24 cellular contexts compared by ENCODE assay signal in the genomic region with DNA sequence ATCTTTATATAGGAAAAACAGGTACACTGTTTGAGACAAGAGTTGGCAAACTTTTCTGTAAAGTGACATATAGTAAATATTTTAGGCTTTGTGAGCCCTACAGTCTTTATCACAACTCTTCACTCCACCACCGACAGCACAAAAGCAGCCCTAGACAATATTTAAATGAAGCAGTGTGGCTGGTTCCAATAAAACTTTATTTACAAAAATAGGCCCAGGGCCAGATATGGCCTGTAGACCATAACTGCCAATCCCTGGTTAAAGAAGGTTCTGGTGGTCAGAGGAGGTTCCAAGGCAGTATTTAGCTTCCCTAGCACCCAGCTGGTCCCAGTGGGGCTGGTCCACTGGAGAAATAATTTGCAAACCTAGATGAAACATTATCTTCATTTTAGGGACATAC. TPM values are rescaled to one million over a fixed set of nuclear protein-coding genes. Genes with fewer than 3 reads are reported as not detected.
A peak's percentile ranks its signal among the peaks of the same experiment; 100 is the strongest.
DNase-seq lines count a peak whose midpoint lies in the region; ATAC-seq and TF ChIP-seq lines count a peak whose summit lies in the region.
"Had no signal": no experiment of that assay in that cellular context is flagged by ENCODE, and none has a peak within 500 bp of the region (broad histone marks: within the 10 kb centered on the region; RNA-seq: fewer than 3 reads in every experiment).

No MANE protein-coding gene starts in this region.

- no peaks in the 10 kb centered on the region for H3K27me3 Mint-ChIP-seq in activated CD4-positive, alpha-beta memory T cell treated with anti-CD3 and anti-CD28 coated beads for 36 hours
- peaks cover 7% of the 10 kb centered on the region for H3K27me3 Mint-ChIP-seq in activated CD4-positive, alpha-beta memory T cell treated with anti-CD3 and anti-CD28 coated beads, Interleukin-2, amount 10 ng/mL, durations not matched to agents 7 days and 5 days
- H3K27me3 Mint-ChIP-seq in naive thymus-derived CD4-positive, alpha-beta T cell = peaks cover 0 to 7% (median 0%) of the 10 kb centered on the region in 5 donors

- DNase-seq in activated CD4-positive, alpha-beta memory T cell treated with anti-CD3 and anti-CD28 coated beads for 36 hours = no peak
- no peak for DNase-seq in activated CD4-positive, alpha-beta memory T cell treated with anti-CD3 and anti-CD28 coated beads, Interleukin-2, amount 10 ng/mL, durations not matched to agents 7 days and 5 days
- DNase-seq in OCI-LY7 (ENCODE audit: low spot score) = no peak
- no peak for DNase-seq in naive thymus-derived CD4-positive, alpha-beta T cell
- no peak for DNase-seq in anterior cingulate cortex (lab: John Stamatoyannopoulos, UW)
- no peak for DNase-seq in occipital lobe (lab: John Stamatoyannopoulos, UW)
- DNase-seq in amygdala (lab: John Stamatoyannopoulos, UW) = no peak
- DNase-seq: activated CD4-positive, alpha-beta T cell treated with anti-CD3 and anti-CD28 coated beads, Interleukin-2, amount 10 ng/mL, durations not matched to agents 24 days and 14 days; activated T-cell treated with anti-CD3 and anti-CD28 coated beads, Interleukin-2, amount 50 U/mL, for 48 hours; amniotic stem cell; C1 segment of cervical spinal cord; dermis blood vessel endothelial cell; gastrocnemius medialis; GDM1; hypothalamus; islet precursor cell; MG63; NCI-H1436; right cardiac atrium had no signal

- no peak overlapping the region for H2AFZ ChIP-seq in OCI-LY7 (ENCODE audit: low read length)

- peak overlapping the region in 5 of 11 experiments; percentile 20 to 82 (median 78); a peak in 8 of 22 replicates for H3K27ac ChIP-seq in BLaER1 treated with 17β-estradiol and CSF1 and Interleukin-3, amounts not matched to agents 10 nM and 100 nM
- H3K27ac ChIP-seq in OCI-LY7 (ENCODE audit: low read depth, low read length, poor library complexity, severe bottlenecking) = peak overlapping the region; percentile 79
- H3K27ac ChIP-seq in naive thymus-derived CD4-positive, alpha-beta T cell (ENCODE audit: low read depth, low read length) = peak overlapping the region; percentile 65
- H3K27ac ChIP-seq: A549, gastrocnemius medialis, thoracic aorta had no signal

- H3K4me3 Mint-ChIP-seq in activated CD4-positive, alpha-beta memory T cell treated with anti-CD3 and anti-CD28 coated beads for 36 hours = no peak overlapping the region
- H3K4me3 Mint-ChIP-seq in activated CD4-positive, alpha-beta memory T cell treated with anti-CD3 and anti-CD28 coated beads, Interleukin-2, amount 10 ng/mL, durations not matched to agents 7 days and 5 days = no peak overlapping the region
- H3K4me3 Mint-ChIP-seq in naive thymus-derived CD4-positive, alpha-beta T cell = peak overlapping the region; percentile 35 to 99 (median 94)

- intact Hi-C loops in activated CD4-positive, alpha-beta memory T cell treated with anti-CD3 and anti-CD28 coated beads for 36 hours (cut with micrococcal nuclease) = loop anchor here (5.0 kb wide), 1 partner anchor 188 kb away; no protein-coding TSS in a partner anchor
- intact Hi-C loops in OCI-LY7 (cut with micrococcal nuclease; ENCODE audit: unreplicated experiment) = no loop called here
- intact Hi-C loops in naive thymus-derived CD4-positive, alpha-beta T cell (cut with micrococcal nuclease) = no loop called here

- H3K4me1 ChIP-seq in BLaER1 treated with 17β-estradiol and CSF1 and Interleukin-3, amounts not matched to agents 10 nM and 100 nM = peaks cover 30 to 84% (median 75%) of the 10 kb centered on the region in 10 experiments
- H3K4me1 ChIP-seq in OCI-LY7 (ENCODE audit: insufficient read depth, low read length, poor library complexity, severe bottlenecking) = peaks cover 57% of the 10 kb centered on the region
- H3K4me1 ChIP-seq in naive thymus-derived CD4-positive, alpha-beta T cell (ENCODE audit: control insufficient read depth in 2 of 2, insufficient read depth in 2 of 2, low read length in 2 of 2) = peaks cover 54 to 63% of the 10 kb centered on the region in 2 donors

- no TSS peak for BruUV-seq in OCI-LY7 (replicated peaks; lab: Mats Ljungman, UMichigan)

- H3K9me3 ChIP-seq in BLaER1 treated with 17β-estradiol and CSF1 and Interleukin-3, amounts not matched to agents 10 nM and 100 nM (replicated peaks in 1 of 11) = peaks cover 0 to 9% (median 0%) of the 10 kb centered on the region in 11 experiments; a peak in 5 of 22 replicates
- peaks cover 9% of the 10 kb centered on the region; the same call in 1 of the 2 replicates for H3K9me3 ChIP-seq in OCI-LY7 (ENCODE audit: low read length)
- H3K9me3 ChIP-seq in naive thymus-derived CD4-positive, alpha-beta T cell (ENCODE audit: control insufficient read depth in 2 of 3, low read length in 3 of 3) = no peaks in the 10 kb centered on the region
- H3K9me3 ChIP-seq: A549, gastrocnemius medialis, MG63, thoracic aorta had no signal

- H3K27me3 ChIP-seq in BLaER1 treated with 17β-estradiol and CSF1 and Interleukin-3, amounts not matched to agents 10 nM and 100 nM = no peaks in the 10 kb centered on the region
- no peaks in the 10 kb centered on the region for H3K27me3 ChIP-seq in naive thymus-derived CD4-positive, alpha-beta T cell (ENCODE audit: control insufficient read depth in 2 of 2, insufficient read depth in 2 of 2, low read length in 2 of 2)

- H3K27ac Mint-ChIP-seq in activated CD4-positive, alpha-beta memory T cell treated with anti-CD3 and anti-CD28 coated beads for 36 hours = peak overlapping the region; percentile 76
- no peak overlapping the region for H3K27ac Mint-ChIP-seq in activated CD4-positive, alpha-beta memory T cell treated with anti-CD3 and anti-CD28 coated beads, Interleukin-2, amount 10 ng/mL, durations not matched to agents 7 days and 5 days
- H3K27ac Mint-ChIP-seq in naive thymus-derived CD4-positive, alpha-beta T cell = peak overlapping the region; percentile 9 to 92 (median 75)

- H3K9me3 Mint-ChIP-seq in activated CD4-positive, alpha-beta memory T cell treated with anti-CD3 and anti-CD28 coated beads for 36 hours = no peaks in the 10 kb centered on the region
- H3K9me3 Mint-ChIP-seq in activated CD4-positive, alpha-beta memory T cell treated with anti-CD3 and anti-CD28 coated beads, Interleukin-2, amount 10 ng/mL, durations not matched to agents 7 days and 5 days = no peaks in the 10 kb centered on the region
- H3K9me3 Mint-ChIP-seq in naive thymus-derived CD4-positive, alpha-beta T cell = peaks cover 0 to 7% (median 0%) of the 10 kb centered on the region in 11 donors

- H4K20me1 ChIP-seq in BLaER1 treated with 17β-estradiol and CSF1 and Interleukin-3, amounts not matched to agents 10 nM and 100 nM = peaks cover 0 to 68% (median 51%) of the 10 kb centered on the region in 11 experiments; a peak in 16 of 22 replicates
- peaks cover 15% of the 10 kb centered on the region; the same call in 1 of the 2 replicates for H4K20me1 ChIP-seq in OCI-LY7 (ENCODE audit: insufficient read depth, low read length)

- H3K4me2 ChIP-seq in BLaER1 treated with 17β-estradiol and CSF1 and Interleukin-3, amounts not matched to agents 10 nM and 100 nM = peak overlapping the region in 9 of 11 experiments; percentile 88 to 98 (median 92); a peak in 17 of 22 replicates
- H3K4me2 ChIP-seq in OCI-LY7 (ENCODE audit: low read length) = peak overlapping the region; percentile 94
- H3K4me2 ChIP-seq: A549 had no signal

- POLR2A ChIA-PET in activated CD4-positive, alpha-beta memory T cell treated with anti-CD3 and anti-CD28 coated beads for 36 hours (lab: Charles Lee) = interaction anchor here (1.3 to 6.7 kb wide), 3 partner anchors 10 to 52 kb away, joined by 4 to 69 read pairs (median 4); partner anchors contain the start of gene SLC35B1
- POLR2A ChIA-PET in activated CD4-positive, alpha-beta memory T cell treated with anti-CD3 and anti-CD28 coated beads, Interleukin-2, amount 10 ng/mL, durations not matched to agents 7 days and 5 days (lab: Charles Lee) = interaction anchor here (2.0 to 11.0 kb wide), 6 partner anchors 8 to 52 kb away, joined by 5 to 196 read pairs (median 55); partner anchors contain the start of genes KAT7 and SLC35B1
- POLR2A ChIA-PET in OCI-LY7 (lab: Charles Lee) = interaction anchor here (1.9 to 9.3 kb wide), 3 partner anchors 12 to 23 kb away, joined by 9 to 124 read pairs (median 71); no protein-coding TSS in a partner anchor
- POLR2A ChIA-PET in naive thymus-derived CD4-positive, alpha-beta T cell (lab: Charles Lee) = interaction anchor here (1.2 to 12.2 kb wide), 6 partner anchors 10 to 57 kb away, joined by 3 to 318 read pairs (median 6); partner anchors contain the start of genes KAT7 and SLC35B1

- peaks cover 8 to 66% (median 53%) of the 10 kb centered on the region in 11 experiments; a peak in 19 of 22 replicates for H3K36me3 ChIP-seq in BLaER1 treated with 17β-estradiol and CSF1 and Interleukin-3, amounts not matched to agents 10 nM and 100 nM
- peaks cover 39% of the 10 kb centered on the region for H3K36me3 ChIP-seq in OCI-LY7 (ENCODE audit: insufficient read depth, low read length)
- peaks cover 0 to 18% (median under 1%) of the 10 kb centered on the region in 3 experiments for H3K36me3 ChIP-seq in naive thymus-derived CD4-positive, alpha-beta T cell (ENCODE audit: control insufficient read depth in 2 of 3, insufficient read depth in 3 of 3, low read length in 3 of 3)
- H3K36me3 ChIP-seq: gastrocnemius medialis, MG63 had no signal

- peaks cover 81% of the 10 kb centered on the region for H3K79me2 ChIP-seq in OCI-LY7 (ENCODE audit: insufficient read depth, low read depth, low read length)

- TF ChIP-seq CTCF in OCI-LY7 (conservative IDR thresholded peaks at IDR 0.05; ENCODE audit: low read length) = no peak

- no peaks in the 10 kb centered on the region for H3K9me2 ChIP-seq in OCI-LY7 (ENCODE audit: insufficient read depth, low read length)

- peaks cover 78% of the 10 kb centered on the region for H3K4me1 Mint-ChIP-seq in activated CD4-positive, alpha-beta memory T cell treated with anti-CD3 and anti-CD28 coated beads for 36 hours (ENCODE audit: low read depth)
- H3K4me1 Mint-ChIP-seq in activated CD4-positive, alpha-beta memory T cell treated with anti-CD3 and anti-CD28 coated beads, Interleukin-2, amount 10 ng/mL, durations not matched to agents 7 days and 5 days = peaks cover 77% of the 10 kb centered on the region
- peaks cover 62 to 80% (median 78%) of the 10 kb centered on the region in 7 donors for H3K4me1 Mint-ChIP-seq in naive thymus-derived CD4-positive, alpha-beta T cell

- ATAC-seq in naive thymus-derived CD4-positive, alpha-beta T cell = no peak
- ATAC-seq: A549, gastrocnemius medialis, right cardiac atrium, Right ventricle myocardium inferior had no signal

- H3K9ac ChIP-seq in BLaER1 treated with 17β-estradiol and CSF1 and Interleukin-3, amounts not matched to agents 10 nM and 100 nM = peak overlapping the region in 2 of 11 experiments; percentile 3 to 87; a peak in 1 of 22 replicates

- peaks cover 7% of the 10 kb centered on the region for H3K36me3 Mint-ChIP-seq in activated CD4-positive, alpha-beta memory T cell treated with anti-CD3 and anti-CD28 coated beads for 36 hours
- peaks cover 47% of the 10 kb centered on the region for H3K36me3 Mint-ChIP-seq in activated CD4-positive, alpha-beta memory T cell treated with anti-CD3 and anti-CD28 coated beads, Interleukin-2, amount 10 ng/mL, durations not matched to agents 7 days and 5 days (ENCODE audit: low read depth)
- peaks cover 0 to 25% (median 12%) of the 10 kb centered on the region in 5 donors for H3K36me3 Mint-ChIP-seq in naive thymus-derived CD4-positive, alpha-beta T cell

- peak overlapping the region in 2 of 10 experiments; percentile 79 to 88; a peak in 4 of 20 replicates for H3K4me3 ChIP-seq in BLaER1 treated with 17β-estradiol and CSF1 and Interleukin-3, amounts not matched to agents 10 nM and 100 nM
- peak overlapping the region; percentile 87 for H3K4me3 ChIP-seq in OCI-LY7 (ENCODE audit: low read depth, low read length, poor library complexity, severe bottlenecking)
- no peak overlapping the region for H3K4me3 ChIP-seq in naive thymus-derived CD4-positive, alpha-beta T cell (ENCODE audit: low read length)
- H3K4me3 ChIP-seq: A549, gastrocnemius medialis, lung, MG63, thoracic aorta had no signal

- CTCF ChIA-PET in activated CD4-positive, alpha-beta memory T cell treated with anti-CD3 and anti-CD28 coated beads for 36 hours (lab: Charles Lee) = interaction anchor here (1.0 to 5.4 kb wide), 3 partner anchors 12 to 64 kb away, joined by 4 to 43 read pairs (median 5); no protein-coding TSS in a partner anchor
- CTCF ChIA-PET in activated CD4-positive, alpha-beta memory T cell treated with anti-CD3 and anti-CD28 coated beads, Interleukin-2, amount 10 ng/mL, durations not matched to agents 7 days and 5 days (lab: Charles Lee) = interaction anchor here (1.0 to 5.1 kb wide), 2 partner anchors 51 to 190 kb away, joined by 3 to 38 read pairs; partner anchors contain the start of gene SLC35B1
- CTCF ChIA-PET in OCI-LY7 (lab: Charles Lee; ENCODE audit: unreplicated experiment) = no interaction called here
- CTCF ChIA-PET in naive thymus-derived CD4-positive, alpha-beta T cell (lab: Charles Lee) = interaction anchor here (0.7 to 2.8 kb wide), 3 partner anchors 13 to 65 kb away, joined by 3 to 16 read pairs (median 5); partner anchors contain the start of gene SLC35B1

RNA-seq across cellular contexts. Expression of gene FAM117A, which starts 3.6 kb away (rescaled TPM):
- 10 to 100 TPM; 20.9 to 21.6 TPM for total RNA-seq in activated CD4-positive, alpha-beta memory T cell treated with anti-CD3 and anti-CD28 coated beads for 36 hours
- 10 to 100 TPM; 61.0 to 62.0 TPM for total RNA-seq in activated CD4-positive, alpha-beta memory T cell treated with anti-CD3 and anti-CD28 coated beads, Interleukin-2, amount 10 ng/mL, durations not matched to agents 7 days and 5 days
- 29.9 and 40.4 TPM in 2 replicates for total RNA-seq in OCI-LY7 (2014; rRNA removed; shearing (Covaris generic))
- total RNA-seq in OCI-LY7 (2022) (44.3 and 45.2 TPM in 2 replicates), occipital lobe (0.62 TPM)
- total RNA-seq in naive thymus-derived CD4-positive, alpha-beta T cell = 10 to 100 TPM; 31.8 to 99.1 (median 58.5) TPM
- 10 to 100 TPM; 47.2 to 59.0 TPM for polyA plus RNA-seq in naive thymus-derived CD4-positive, alpha-beta T cell

RNA-seq across cellular contexts. Expression of gene KAT7, which starts 28.2 kb away (rescaled TPM):
- total RNA-seq in activated CD4-positive, alpha-beta memory T cell treated with anti-CD3 and anti-CD28 coated beads for 36 hours = 10 to 100 TPM; 60.5 to 65.8 TPM
- total RNA-seq in activated CD4-positive, alpha-beta memory T cell treated with anti-CD3 and anti-CD28 coated beads, Interleukin-2, amount 10 ng/mL, durations not matched to agents 7 days and 5 days = 10 to 100 TPM; 79.8 to 80.2 TPM
- 41.0 and 43.3 TPM in 2 replicates for total RNA-seq in OCI-LY7 (2014; rRNA removed; shearing (Covaris generic))
- total RNA-seq in OCI-LY7 (2022) = 70.3 and 76.8 TPM in 2 replicates
- total RNA-seq in naive thymus-derived CD4-positive, alpha-beta T cell = 100 to 1,000 TPM in 4 of 5 experiments, 10 to 100 TPM in 1; 85.6 to 195 (median 132) TPM
- polyA plus RNA-seq in naive thymus-derived CD4-positive, alpha-beta T cell = 10 to 100 TPM; 39.2 to 54.8 TPM
- total RNA-seq in occipital lobe = 49.0 TPM

RNA-seq across cellular contexts. Expression of gene SLC35B1, which starts 52.5 kb away (rescaled TPM):
- 10 to 100 TPM; 48.3 to 54.1 TPM for total RNA-seq in activated CD4-positive, alpha-beta memory T cell treated with anti-CD3 and anti-CD28 coated beads for 36 hours
- total RNA-seq in activated CD4-positive, alpha-beta memory T cell treated with anti-CD3 and anti-CD28 coated beads, Interleukin-2, amount 10 ng/mL, durations not matched to agents 7 days and 5 days = 10 to 100 TPM; 50.4 TPM
- total RNA-seq in OCI-LY7 (2014; rRNA removed; shearing (Covaris generic)) = 38.1 and 51.2 TPM in 2 replicates
- total RNA-seq in OCI-LY7 (2022) (48.9 and 51.4 TPM in 2 replicates), occipital lobe (39.0 TPM)
- total RNA-seq in naive thymus-derived CD4-positive, alpha-beta T cell = 10 to 100 TPM; 42.1 to 83.0 (median 49.0) TPM
- polyA plus RNA-seq in naive thymus-derived CD4-positive, alpha-beta T cell = 10 to 100 TPM; 23.4 to 28.5 TPM

Comparison
In these comparisons a context has a peak if more than half of its experiments do, and no peak if none do; other contexts are left out.
1. H3K4me3 Mint-ChIP-seq: peak in naive thymus-derived CD4-positive, alpha-beta T cell (10 of 10); none in activated CD4-positive, alpha-beta memory T cell treated with anti-CD3 and anti-CD28 coated beads for 36 hours (single experiment) and activated CD4-positive, alpha-beta memory T cell treated with anti-CD3 and anti-CD28 coated beads, Interleukin-2, amount 10 ng/mL, durations not matched to agents 7 days and 5 days (single experiment).
2. RNA of gene FAM117A, which starts 3.6 kb away (total RNA-seq): 61.0 to 62.0 TPM in activated CD4-positive, alpha-beta memory T cell treated with anti-CD3 and anti-CD28 coated beads, Interleukin-2, amount 10 ng/mL, durations not matched to agents 7 days and 5 days, 31.8 to 99.1 TPM in naive thymus-derived CD4-positive, alpha-beta T cell, 29.9 to 45.2 TPM in OCI-LY7 and 20.9 to 21.6 TPM in activated CD4-positive, alpha-beta memory T cell treated with anti-CD3 and anti-CD28 coated beads for 36 hours; 0.62 TPM in occipital lobe (single experiment); every median in the first group is over 10 times any median in the second.